ENCODE assay signal across 19 cellular contexts in the genomic region with DNA sequence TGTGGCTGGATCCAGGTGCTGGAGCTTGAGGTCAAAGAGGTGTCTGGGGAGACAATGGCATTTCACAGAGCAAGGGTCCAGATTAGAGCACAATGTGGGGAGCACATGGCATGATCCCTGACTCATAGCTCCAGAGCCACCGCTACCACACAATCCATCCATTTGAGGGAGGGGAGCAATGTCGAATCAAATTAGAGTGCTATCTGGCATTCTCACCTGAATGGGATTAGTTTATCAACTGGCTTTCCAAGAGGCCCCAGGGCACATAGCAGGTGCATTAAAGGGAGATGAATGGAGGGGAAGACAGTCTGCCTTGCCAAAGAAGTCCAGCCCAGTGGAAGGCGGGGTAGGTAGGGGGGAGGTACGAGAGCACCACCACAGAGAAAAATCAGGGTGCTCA.
"Had no signal": no experiment of that assay in that cellular context is flagged by ENCODE, and none has a peak within 500 bp of the region (broad histone marks: within the 10 kb centered on the region; RNA-seq: fewer than 3 reads in every experiment).

No MANE protein-coding gene starts in this region.

- H3K4me3 ChIP-seq: left ventricle myocardium inferior, lung, ovary, right atrium auricular region, right lobe of liver, tibial nerve, upper lobe of left lung had no signal

- H3K9me3 ChIP-seq: left ventricle myocardium inferior, ovary, right atrium auricular region, right lobe of liver, tibial nerve, upper lobe of left lung had no signal

- H3K36me3 ChIP-seq: left ventricle myocardium inferior, ovary, right atrium auricular region, right lobe of liver, tibial nerve, upper lobe of left lung had no signal

- H3K27ac ChIP-seq: left ventricle myocardium inferior, ovary, right atrium auricular region, tibial nerve, upper lobe of left lung had no signal

- DNase-seq: hypothalamus; immature natural killer cell; kidney; left colon; left ventricle myocardium inferior; mesendoderm; naive thymus-derived CD4-positive, alpha-beta T cell; ovary; right lobe of liver; stimulated activated CD4-positive, alpha-beta T cell treated with anti-CD3 and anti-CD28 coated beads, Interleukin-12 subunit alpha, Interleukin-12 subunit beta, amount 100 ng/mL, for 4 hours; stimulated activated CD4-positive, alpha-beta T cell treated with anti-CD3 and anti-CD28 coated beads, Interleukin-15, amount 100 ng/mL, for 24 hours; stimulated activated CD4-positive, alpha-beta T cell treated with anti-CD3 and anti-CD28 coated beads, Interleukin-2, amount 100 ng/mL, for 24 hours; stimulated activated CD4-positive, alpha-beta T cell treated with anti-CD3 and anti-CD28 coated beads, Interleukin-4, amount 100 ng/mL, for 1 hour; stimulated activated naive CD4-positive, alpha-beta T cell; substantia nigra; upper lobe of left lung had no signal

- H3K27me3 ChIP-seq: ovary, right atrium auricular region, right lobe of liver, tibial nerve, upper lobe of left lung had no signal

- H3K4me1 ChIP-seq: left ventricle myocardium inferior, right atrium auricular region, tibial nerve, upper lobe of left lung had no signal

- ATAC-seq: left colon; naive thymus-derived CD4-positive, alpha-beta T cell; right lobe of liver had no signal
